In genomic region chr17:47870042-47870441, GRCh38 we compare ENCODE assay signal across 14 cellular contexts. TPM values are rescaled to one million over a fixed set of nuclear protein-coding genes. Genes with fewer than 3 reads are reported as not detected.
A peak's percentile ranks its signal among the peaks of the same experiment; 100 is the strongest.
DNase-seq lines count a peak whose midpoint lies in the region; ATAC-seq and TF ChIP-seq lines count a peak whose summit lies in the region.
"Had no signal": no experiment of that assay in that cellular context is flagged by ENCODE, and none has a peak within 500 bp of the region (broad histone marks: within the 10 kb centered on the region; RNA-seq: fewer than 3 reads in every experiment).

No MANE protein-coding gene starts in this region.

- no CpG with 5 or more reads among the region's 1 CpG for WGBS in mesodermal cell (ENCODE audit: insufficient coverage in 2 of 2), 2 experiments

- no peak for TF ChIP-seq CTCF in OCI-LY3 (IDR thresholded peaks at IDR 0.05; ENCODE audit: low read depth, low read length)

- H3K27ac ChIP-seq in OCI-LY3 (ENCODE audit: low read length) (peak overlapping the region; percentile 98), mesodermal cell (ENCODE audit: low read depth, low read length, severe bottlenecking) (peak overlapping the region; percentile 29)

- peak overlapping the region; percentile 21 for H3K4me2 ChIP-seq in OCI-LY3 (ENCODE audit: low read length)

- H3K36me3 ChIP-seq in H7 (replicated peaks; ENCODE audit: control insufficient read depth, insufficient read depth, low read length), result no peaks in the 10 kb centered on the region
- H3K36me3 ChIP-seq in OCI-LY3 (replicated peaks; ENCODE audit: low read depth, low read length), result no peaks in the 10 kb centered on the region
- no peaks in the 10 kb centered on the region for H3K36me3 ChIP-seq in mesodermal cell (ENCODE audit: control insufficient read depth, insufficient read depth, low read length)
- H3K36me3 ChIP-seq: BE2C had no signal

- peak overlapping the region; percentile 93; the same call in 1 of the 2 replicates for H3K9ac ChIP-seq in OCI-LY3 (ENCODE audit: low read length)

- H3K4me1 ChIP-seq in OCI-LY3 (ENCODE audit: low read length), result peaks cover 86% of the 10 kb centered on the region
- peaks cover 53% of the 10 kb centered on the region for H3K4me1 ChIP-seq in mesodermal cell (ENCODE audit: control insufficient read depth, insufficient read depth, low read length, poor library complexity, severe bottlenecking)
- H3K4me1 ChIP-seq: BE2C had no signal

- H3K27me3 ChIP-seq in H7 (ENCODE audit: control insufficient read depth, insufficient read depth, low read length) (peaks cover 57% of the 10 kb centered on the region), OCI-LY3 (ENCODE audit: low read depth, low read length) (no peaks in the 10 kb centered on the region)

- ATAC-seq in HG03095 (IDR thresholded peaks at IDR 0.05; ENCODE audit: unreplicated experiment), result no peak
- ATAC-seq: GM12878 had no signal

- H4K20me1 ChIP-seq in OCI-LY3 (ENCODE audit: insufficient read depth, low read length), result no peaks in the 10 kb centered on the region

- H3K9me3 ChIP-seq in OCI-LY3 (ENCODE audit: insufficient read depth, low read length), result no peaks in the 10 kb centered on the region
- H3K9me3 ChIP-seq in mesodermal cell (ENCODE audit: control insufficient read depth, low read length), result no peaks in the 10 kb centered on the region
- H3K9me3 ChIP-seq: BE2C had no signal

- DNase-seq in H7 (peak; percentile 70), pons (ENCODE audit: low spot score) (no peak), T-helper 9 cell (no peak)
- DNase-seq: BE2C; Calu3; CD4-positive, alpha-beta memory T cell; NCI-H1417 treated with DMSO at 0.1 percent for 48 hours; NCI-H1930; NCI-H226; NCI-H524 had no signal

- H3K4me3 ChIP-seq in H7 (ENCODE audit: insufficient read depth, low read depth, low read length), result no peak overlapping the region
- H3K4me3 ChIP-seq in OCI-LY3 (ENCODE audit: low read length), result no peak overlapping the region
- no peak overlapping the region for H3K4me3 ChIP-seq in mesodermal cell (ENCODE audit: extremely low read depth, insufficient read depth, low read length, poor library complexity, severe bottlenecking)
- H3K4me3 ChIP-seq: GM12878 had no signal

- H3K79me2 ChIP-seq in OCI-LY3 (ENCODE audit: low read length), result no peaks in the 10 kb centered on the region

- H2AFZ ChIP-seq in OCI-LY3 (ENCODE audit: low read depth, low read length), result peak overlapping the region; percentile 28; the same call in 1 of the 2 replicates

RNA-seq across cellular contexts. Expression of gene SP6, which starts 19.1 kb away (rescaled TPM):
- 0.07 and 0.10 TPM in 2 replicates for total RNA-seq in H7 (2014; rRNA removed; shearing (Covaris generic))
- polyA plus RNA-seq in mesodermal cell (2013, experiment 1 of 2), result 50.4 TPM
- 40.8 TPM for polyA plus RNA-seq in mesodermal cell (2013, experiment 2 of 2)
- total RNA-seq: CD4-positive, alpha-beta memory T cell; GM12878 had no signal
- polyA plus RNA-seq: CD4-positive, alpha-beta memory T cell had no signal

RNA-seq across cellular contexts. Expression of gene SP2, which starts 26.0 kb away (rescaled TPM):
- total RNA-seq in H7 (2014; rRNA removed; shearing (Covaris generic)), result 2.7 and 3.2 TPM in 2 replicates
- 10.9 TPM for polyA plus RNA-seq in mesodermal cell (2013, experiment 1 of 2)
- 8.2 TPM for polyA plus RNA-seq in mesodermal cell (2013, experiment 2 of 2)

RNA-seq across cellular contexts. Expression of gene SCRN2, which starts 29.0 kb away (rescaled TPM):
- total RNA-seq in H7 (2014; rRNA removed; shearing (Covaris generic)), result 35.5 and 48.6 TPM in 2 replicates
- polyA plus RNA-seq in mesodermal cell (2013, experiment 1 of 2), result 47.6 TPM
- polyA plus RNA-seq in mesodermal cell (2013, experiment 2 of 2), result 39.6 TPM

RNA-seq across cellular contexts. Expression of gene LRRC46, which starts 38.6 kb away (rescaled TPM):
- total RNA-seq in H7 (2014; rRNA removed; shearing (Covaris generic)), result 0.21 and 0.30 TPM in 2 replicates
- 0.52 TPM for polyA plus RNA-seq in mesodermal cell (2013, experiment 1 of 2)
- 0.35 TPM for polyA plus RNA-seq in mesodermal cell (2013, experiment 2 of 2)
- polyA plus RNA-seq: CD4-positive, alpha-beta memory T cell had no signal

RNA-seq across cellular contexts. Expression of gene MRPL10, which starts 38.7 kb away (rescaled TPM):
- total RNA-seq in H7 (2014; rRNA removed; shearing (Covaris generic)), result 138 and 156 TPM in 2 replicates
- 77.2 TPM for polyA plus RNA-seq in mesodermal cell (2013, experiment 1 of 2)
- 79.2 TPM for polyA plus RNA-seq in mesodermal cell (2013, experiment 2 of 2)
